In genomic region chr1:243255791-243256512, GRCh38 we compare ENCODE assay signal across 8 cellular contexts. TPM values are rescaled to one million over a fixed set of nuclear protein-coding genes. Genes with fewer than 3 reads are reported as not detected.
DNase-seq lines count a peak whose midpoint lies in the region; ATAC-seq, FAIRE-seq and TF ChIP-seq lines count a peak whose summit lies in the region.

TSS of gene SDCCAG8 (plus strand) at chr1:243256041. CDS start at chr1:243256174, 133 bp downstream.

- no TSS peak for BruUV-seq in OCI-LY7 (replicated peaks; lab: Mats Ljungman, UMichigan)
- TSS peak; percentile 62 for BruUV-seq in endothelial cell of umbilical vein (replicated peaks; lab: Mats Ljungman, UMichigan)

- H4K20me1 ChIP-seq in OCI-LY7 (ENCODE audit: insufficient read depth, low read length) (peaks cover 18% of the 10 kb centered on the region), endothelial cell of umbilical vein (replicated peaks; ENCODE audit: control insufficient read depth, extremely low read depth, insufficient read depth, low read length) (no peaks in the 10 kb centered on the region)

- CTCF ChIA-PET in OCI-LY7 (lab: Charles Lee; ENCODE audit: unreplicated experiment) (interaction anchor here (1.2 kb wide), 1 partner anchor 23 kb away, joined by 6 read pairs; no protein-coding TSS in a partner anchor), endothelial cell of umbilical vein (lab: Charles Lee) (interaction anchor here (0.9 to 2.9 kb wide), 12 partner anchors 9 to 88 kb away, joined by 3 to 18 read pairs (median 4); no protein-coding TSS in a partner anchor)

- H2AFZ ChIP-seq in OCI-LY7 (ENCODE audit: low read length) = peak within 1 kb of the TSS; percentile 76; the same call in 1 of the 2 replicates
- peak within 1 kb of the TSS; percentile 48 for H2AFZ ChIP-seq in endothelial cell of umbilical vein (ENCODE audit: low read depth, low read length)

- H3K4me2 ChIP-seq in OCI-LY7 (ENCODE audit: low read length) (peak within 1 kb of the TSS; percentile 93), endothelial cell of umbilical vein (ENCODE audit: insufficient read depth, low read length) (peak within 1 kb of the TSS; percentile 95)

- H3K27me3 ChIP-seq in endothelial cell of umbilical vein (ENCODE audit: control insufficient read depth in 2 of 2, insufficient read depth in 2 of 2, low read length in 2 of 2) = no peaks in the 10 kb centered on the region

- H3K79me2 ChIP-seq in OCI-LY7 (ENCODE audit: insufficient read depth, low read depth, low read length) (peaks cover 60% of the 10 kb centered on the region), endothelial cell of umbilical vein (ENCODE audit: control insufficient read depth, insufficient read depth, low read length) (peaks cover 89% of the 10 kb centered on the region)

- FAIRE-seq in D721Med (lab: Jason Lieb, UNC) = peak; percentile 61
- FAIRE-seq in endothelial cell of umbilical vein (lab: Jason Lieb, UNC) = peak; percentile 99

- H3K36me3 ChIP-seq in OCI-LY7 (ENCODE audit: insufficient read depth, low read length) = no peaks in the 10 kb centered on the region
- H3K36me3 ChIP-seq in endothelial cell of umbilical vein (ENCODE audit: control insufficient read depth in 2 of 2, extremely low read depth in 1 of 2, insufficient read depth in 2 of 2, low read length in 2 of 2) = no peaks in the 10 kb centered on the region

- TF ChIP-seq CTCF in D721Med (IDR thresholded peaks at IDR 0.05; ENCODE audit: insufficient read depth, missing control alignments) = no peak
- no peak for TF ChIP-seq CTCF in OCI-LY7 (conservative IDR thresholded peaks at IDR 0.05; ENCODE audit: low read length)
- TF ChIP-seq CTCF in endothelial cell of umbilical vein (IDR thresholded peaks at IDR 0.05; ENCODE audit: extremely low read depth in 1 of 2, insufficient read depth in 1 of 2, low read depth in 1 of 2, low read length in 2 of 2) = no peak

- peak; percentile 73 for DNase-seq in D721Med (ENCODE audit: insufficient read length, low spot score)
- peak; percentile 88 for DNase-seq in HuH-7.5 (ENCODE audit: low spot score)
- DNase-seq in OCI-LY7 (ENCODE audit: low spot score) = peak; percentile 99
- DNase-seq in activated T-cell treated with anti-CD3 and anti-CD28 coated beads for 1 hour (ENCODE audit: low read depth) = peak; percentile 88
- peak; percentile 100 for DNase-seq in endothelial cell of umbilical vein (ENCODE audit: low read depth, low spot score)
- DNase-seq in midbrain (lab: John Stamatoyannopoulos, UW) = peak; percentile 100
- DNase-seq in stimulated activated CD8-positive, alpha-beta memory T cell treated with anti-CD3 and anti-CD28 coated beads, Interleukin-2, amount 100 ng/mL, for 1 hour (ENCODE audit: low read depth in 2 of 2) = peak; percentile 79 to 85

- peak within 1 kb of the TSS; percentile 94 for H3K9ac ChIP-seq in endothelial cell of umbilical vein (replicated peaks; ENCODE audit: extremely low read depth, insufficient read depth, low read length)

- H3K4me1 ChIP-seq in OCI-LY7 (ENCODE audit: insufficient read depth, low read length, poor library complexity, severe bottlenecking) (peaks cover 33% of the 10 kb centered on the region), endothelial cell of umbilical vein (ENCODE audit: control insufficient read depth, extremely low read depth, insufficient read depth, low read length) (peaks cover 25% of the 10 kb centered on the region)

- no peaks in the 10 kb centered on the region for H3K9me3 ChIP-seq in OCI-LY7 (ENCODE audit: low read length)
- H3K9me3 ChIP-seq in endothelial cell of umbilical vein (replicated peaks; ENCODE audit: control insufficient read depth, insufficient read depth, low read length) = no peaks in the 10 kb centered on the region

- H3K4me3 ChIP-seq in OCI-LY7 (ENCODE audit: low read depth, low read length, poor library complexity, severe bottlenecking) (peak within 1 kb of the TSS; percentile 93), endothelial cell of umbilical vein (replicated peaks in 1 of 3; ENCODE audit: insufficient read depth in 1 of 3, low read depth in 1 of 3, low read length in 3 of 3) (peak within 1 kb of the TSS; percentile 70 to 95 (median 92))

- intact Hi-C loops in OCI-LY7 (cut with micrococcal nuclease; ENCODE audit: unreplicated experiment) = no loop called here
- intact Hi-C loops in endothelial cell of umbilical vein (cut with micrococcal nuclease) = loop anchor here (1.0 to 10.0 kb wide), 5 partner anchors 8 to 81 kb away; no protein-coding TSS in a partner anchor

- ATAC-seq in GM21526 (IDR thresholded peaks at IDR 0.05; ENCODE audit: low FRiP score, unreplicated experiment) = peak; percentile 71

- peak within 1 kb of the TSS; percentile 85 for H3K27ac ChIP-seq in OCI-LY7 (ENCODE audit: low read depth, low read length, poor library complexity, severe bottlenecking)
- peak within 1 kb of the TSS; percentile 86 for H3K27ac ChIP-seq in endothelial cell of umbilical vein (ENCODE audit: insufficient read depth, low read depth, low read length)

- dilution Hi-C loops in endothelial cell of umbilical vein (cut with MboI; ENCODE audit: extremely low pct_ligation_motif_present, low sequenced_read_pairs) = no loop called here

- POLR2A ChIA-PET in OCI-LY7 (lab: Charles Lee) (interaction anchor here (0.6 to 5.3 kb wide), 19 partner anchors 8 to 67 kb away, joined by 3 to 37 read pairs (median 4); no protein-coding TSS in a partner anchor), endothelial cell of umbilical vein (lab: Charles Lee) (interaction anchor here (0.6 to 2.4 kb wide), 6 partner anchors 9 to 32 kb away, joined by 3 to 19 read pairs (median 6); no protein-coding TSS in a partner anchor)

- TF ChIP-seq POLR2A in endothelial cell of umbilical vein (IDR thresholded peaks at IDR 0.05; ENCODE audit: low read depth, low read length) = peak; percentile 57

- no peaks in the 10 kb centered on the region for H3K9me2 ChIP-seq in OCI-LY7 (ENCODE audit: insufficient read depth, low read length)

- no peaks in the 10 kb centered on the region for H3K9me1 ChIP-seq in endothelial cell of umbilical vein (replicated peaks; ENCODE audit: control insufficient read depth, extremely low read depth, insufficient read depth, low read length)

TF ChIP-seq in endothelial cell of umbilical vein, 7 proteins besides CTCF, POLR2A, EP300 and RAD21:
- TF ChIP-seq FOS (IDR thresholded peaks at IDR 0.05; ENCODE audit: borderline replicate concordance, insufficient read depth, low read length) (no peak), GATA2 (IDR thresholded peaks at IDR 0.05; ENCODE audit: insufficient read depth, insufficient read length, low read depth, low read length) (no peak), POLR2AphosphoS5 (IDR thresholded peaks at IDR 0.05; ENCODE audit: insufficient read depth, low read depth, low read length) (peak; percentile 91), EZH2 (IDR thresholded peaks at IDR 0.05; ENCODE audit: borderline replicate concordance, low read depth, low read length, severe bottlenecking) (no peak), MYC (IDR thresholded peaks at IDR 0.05; ENCODE audit: low read depth, low read length) (no peak), JUN (IDR thresholded peaks at IDR 0.05; ENCODE audit: borderline replicate concordance, insufficient read depth, insufficient read length, low read depth) (no peak), MAX (IDR thresholded peaks at IDR 0.05; ENCODE audit: insufficient read depth, insufficient read length) (peak; percentile 2)

RNA-seq across cellular contexts. Expression of gene SDCCAG8, which starts in this region (rescaled TPM):
- total RNA-seq in OCI-LY7 (2014; rRNA removed; shearing (Covaris generic)) = 13.4 and 18.1 TPM in 2 replicates
- 26.2 and 28.7 TPM in 2 replicates for total RNA-seq in OCI-LY7 (2022)
- total RNA-seq in endothelial cell of umbilical vein = 25.7 and 29.4 TPM in 2 replicates
- polyA plus RNA-seq in endothelial cell of umbilical vein = 14.6 and 15.8 TPM in 2 replicates
- polyA plus RNA-seq in endothelial cell of umbilical vein (2011; cell fraction: cytosol; rRNA removed) = 18.1 TPM in 2 replicates
- 36.7 and 37.2 TPM in 2 replicates for polyA plus RNA-seq in endothelial cell of umbilical vein (2011; cell fraction: nucleus; rRNA removed)
- 26.2 and 33.2 TPM in 2 replicates for polyA plus RNA-seq in endothelial cell of umbilical vein (2012)
- polyA minus RNA-seq in endothelial cell of umbilical vein = 19.6 and 22.1 TPM in 2 replicates
- polyA minus RNA-seq in endothelial cell of umbilical vein (2011; cell fraction: cytosol; rRNA and poly(A)+ RNA removed) = 13.3 TPM
- 51.3 and 60.5 TPM in 2 replicates for polyA minus RNA-seq in endothelial cell of umbilical vein (2011; cell fraction: nucleus; rRNA and poly(A)+ RNA removed)

Comparison
In these comparisons a context has a peak if more than half of its experiments do, and no peak if none do; other contexts are left out.
1. Peak in every context shown above with its lines: DNase-seq, ATAC-seq, H3K4me3 ChIP-seq and H3K27ac ChIP-seq.